Comparison of ENCODE assay signal across 8 cellular contexts in the genomic region with DNA sequence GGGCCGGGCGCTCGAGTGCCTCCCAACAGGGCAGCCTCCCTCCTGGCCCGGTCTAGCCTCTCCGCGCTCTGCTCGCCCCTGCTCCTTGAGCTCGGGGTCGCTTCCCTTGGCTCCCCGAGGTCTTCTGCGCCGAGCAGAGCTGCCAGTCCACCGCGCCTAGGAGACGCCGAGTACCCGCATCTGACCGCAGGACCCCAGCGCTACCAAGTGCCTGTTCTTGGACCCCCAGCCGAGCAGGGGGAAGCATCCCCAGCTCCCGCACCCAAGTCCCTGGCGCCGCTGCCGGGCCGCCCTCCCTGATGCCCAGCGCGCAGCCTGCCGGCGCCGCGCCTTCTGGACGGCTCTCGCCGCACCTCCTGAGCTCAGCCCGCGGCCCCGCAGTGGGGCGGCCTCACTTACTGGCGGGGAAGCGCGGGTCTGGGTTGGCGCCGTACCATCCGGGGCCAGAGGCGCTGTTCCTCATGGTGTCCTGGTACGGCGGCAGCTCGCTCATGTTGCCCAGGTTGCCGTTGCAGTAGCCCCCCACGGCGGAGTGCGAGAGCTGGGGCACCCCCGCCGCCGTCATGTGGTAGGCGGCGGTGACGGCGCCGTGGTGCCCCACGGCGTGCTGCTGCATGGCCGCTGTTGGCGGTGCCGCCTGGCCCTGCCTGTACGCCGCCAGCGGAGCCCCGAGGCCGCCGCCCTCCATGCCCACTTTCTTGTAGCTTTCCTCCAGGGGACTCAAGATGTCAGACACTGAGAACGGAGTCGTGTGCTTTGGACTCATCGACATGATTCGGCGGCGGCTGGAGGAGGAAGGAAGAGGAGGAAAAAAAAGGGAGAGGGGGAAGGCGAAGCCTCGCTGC. TPM values are rescaled to one million over a fixed set of nuclear protein-coding genes. Genes with fewer than 3 reads are reported as not detected.
DNase-seq lines count a peak whose midpoint lies in the region; ATAC-seq and TF ChIP-seq lines count a peak whose summit lies in the region.

No MANE protein-coding gene starts in this region.

- no CpG with 5 or more reads among the region's 79 CpGs for WGBS in H9 (ENCODE audit: extremely low coverage, insufficient read length, low lambda C conversion rate)

- no peak overlapping the region; the same call in 1 of the 2 replicates for H3K14ac ChIP-seq in H9 (ENCODE audit: insufficient read depth, low read length)

- peak overlapping the region in 1 of 2 experiments; percentile 77; a peak in 4 of 5 replicates for H3K4me3 Mint-ChIP-seq in H9
- H3K4me3 Mint-ChIP-seq in naive thymus-derived CD4-positive, alpha-beta T cell: peak overlapping the region in 8 of 10 donors; percentile 45 to 80 (median 70)

- H2BK15ac ChIP-seq in H9 (ENCODE audit: low read depth, low read length): no peak overlapping the region

- peaks cover 7% of the 10 kb centered on the region for H3K23me2 ChIP-seq in H9 (ENCODE audit: insufficient read length, low read depth, low read length, poor library complexity, severe bottlenecking)

- no peak overlapping the region for H3T11ph ChIP-seq in H9 (ENCODE audit: low read length)

- peak overlapping the region; percentile 11 for H3K4me2 ChIP-seq in H9 (ENCODE audit: insufficient read depth, insufficient read length, low read length)

- intact Hi-C loops in naive thymus-derived CD4-positive, alpha-beta T cell (cut with micrococcal nuclease): loop anchor here in 1 of 2 donors (5.0 kb wide), 2 partner anchors 138 to 1068 kb away; no protein-coding TSS in a partner anchor

- no peaks in the 10 kb centered on the region for H4K20me1 ChIP-seq in H9 (ENCODE audit: control insufficient read depth, insufficient read depth, insufficient read length)

- H3K4me3 ChIP-seq in naive thymus-derived CD4-positive, alpha-beta T cell (ENCODE audit: low read length): no peak overlapping the region

- no peak overlapping the region for H3K4ac ChIP-seq in H9 (ENCODE audit: low read depth, low read length)

- no peak overlapping the region for H3K9ac ChIP-seq in H9 (ENCODE audit: extremely low read depth, insufficient read length, low read length)

- H3K23ac ChIP-seq in H9 (ENCODE audit: insufficient read length, low read depth, low read length): no peak overlapping the region

- no peak for TF ChIP-seq CTCF in H9 (conservative IDR thresholded peaks at IDR 0.05)

- no peak overlapping the region for H2BK20ac ChIP-seq in H9 (ENCODE audit: low read depth, low read length, poor library complexity, severe bottlenecking)

- no peak overlapping the region for H3K27ac ChIP-seq in H9 (ENCODE audit: insufficient read length, low read depth, low read length)
- H3K27ac ChIP-seq in naive thymus-derived CD4-positive, alpha-beta T cell (ENCODE audit: low read depth, low read length): no peak overlapping the region

- POLR2A ChIA-PET in naive thymus-derived CD4-positive, alpha-beta T cell (lab: Charles Lee): no interaction called here

- DNase-seq in COLO668 (lab: John Stamatoyannopoulos, UW; ENCODE audit: unreplicated experiment) (peak; percentile 85), H9 (no peak), astrocyte of the hippocampus (ENCODE audit: low read depth, low spot score) (peak; percentile 47), NCI-H1048 (lab: John Stamatoyannopoulos, UW) (no peak), kidney tubule cell (ENCODE audit: low spot score) (no peak), NCI-H1092 treated with DMSO at 0.1 percent for 48 hours (lab: John Stamatoyannopoulos, UW) (no peak)
- DNase-seq in naive thymus-derived CD4-positive, alpha-beta T cell: no peak

- peaks cover 2 to 10% of the 10 kb centered on the region in 2 experiments; a peak in 4 of 5 replicates for H3K9me3 Mint-ChIP-seq in H9
- peaks cover 0 to 7% (median 0%) of the 10 kb centered on the region in 11 donors for H3K9me3 Mint-ChIP-seq in naive thymus-derived CD4-positive, alpha-beta T cell

- no peak overlapping the region for H3K18ac ChIP-seq in H9 (ENCODE audit: insufficient read length, low read depth, low read length)

- H3K27me3 ChIP-seq in H9 (ENCODE audit: insufficient read depth, low read length): peaks cover 92% of the 10 kb centered on the region
- peaks cover 4 to 11% of the 10 kb centered on the region in 2 donors for H3K27me3 ChIP-seq in naive thymus-derived CD4-positive, alpha-beta T cell (ENCODE audit: control insufficient read depth in 2 of 2, insufficient read depth in 2 of 2, low read length in 2 of 2)

- peaks cover 98% of the 10 kb centered on the region for H3K27me3 Mint-ChIP-seq in H9 (ENCODE audit: low read depth)
- H3K27me3 Mint-ChIP-seq in naive thymus-derived CD4-positive, alpha-beta T cell: peaks cover 61 to 78% (median 66%) of the 10 kb centered on the region in 5 donors

- H3K4me1 ChIP-seq in H9 (ENCODE audit: insufficient read depth, low read length): no peaks in the 10 kb centered on the region
- H3K4me1 ChIP-seq in naive thymus-derived CD4-positive, alpha-beta T cell (ENCODE audit: control insufficient read depth in 2 of 2, insufficient read depth in 2 of 2, low read length in 2 of 2): no peaks in the 10 kb centered on the region

- ATAC-seq in naive thymus-derived CD4-positive, alpha-beta T cell: no peak
- ATAC-seq in HG03045 (IDR thresholded peaks at IDR 0.05; ENCODE audit: unreplicated experiment): no peak

- no peak overlapping the region for H2AK5ac ChIP-seq in H9 (ENCODE audit: insufficient read length, low read length)

- H3K4me1 Mint-ChIP-seq in H9: peaks cover 12 to 41% of the 10 kb centered on the region in 2 experiments
- H3K4me1 Mint-ChIP-seq in naive thymus-derived CD4-positive, alpha-beta T cell: peaks cover 4 to 34% (median 20%) of the 10 kb centered on the region in 7 donors

- H4K8ac ChIP-seq in H9 (replicated peaks; ENCODE audit: insufficient read length, low read depth, low read length): no peak overlapping the region

- H2AFZ ChIP-seq in H9 (ENCODE audit: low read length): no peak overlapping the region

- no peaks in the 10 kb centered on the region for H3K79me1 ChIP-seq in H9 (ENCODE audit: insufficient read depth, low read depth, low read length, poor library complexity, severe bottlenecking)

- no peak overlapping the region for H4K91ac ChIP-seq in H9 (ENCODE audit: insufficient read length, low read depth, low read length)

- H3K79me2 ChIP-seq in H9 (ENCODE audit: insufficient read depth, low read length): no peaks in the 10 kb centered on the region

- no peak overlapping the region for H2BK12ac ChIP-seq in H9 (ENCODE audit: insufficient read length, low read depth, low read length)

- no peaks in the 10 kb centered on the region for H3K36me3 Mint-ChIP-seq in H9 (ENCODE audit: insufficient read depth in 1 of 3, low read depth in 3 of 3)
- H3K36me3 Mint-ChIP-seq in naive thymus-derived CD4-positive, alpha-beta T cell: no peaks in the 10 kb centered on the region

- H3K56ac ChIP-seq in H9 (ENCODE audit: insufficient read length, low read depth, low read length): no peak overlapping the region

- CTCF ChIA-PET in naive thymus-derived CD4-positive, alpha-beta T cell (lab: Charles Lee): no interaction called here

- no peaks in the 10 kb centered on the region for H3K36me3 ChIP-seq in naive thymus-derived CD4-positive, alpha-beta T cell (ENCODE audit: control insufficient read depth in 2 of 3, insufficient read depth in 3 of 3, low read length in 3 of 3)

- no peaks in the 10 kb centered on the region for H3K9me3 ChIP-seq in H9 (ENCODE audit: control insufficient read depth, low read depth, low read length)
- H3K9me3 ChIP-seq in naive thymus-derived CD4-positive, alpha-beta T cell (ENCODE audit: control insufficient read depth in 2 of 3, low read length in 3 of 3): no peaks in the 10 kb centered on the region

- no peak overlapping the region for H2BK5ac ChIP-seq in H9 (ENCODE audit: insufficient read length, low read length)

- H2BK120ac ChIP-seq in H9 (ENCODE audit: low read depth, low read length, poor library complexity, severe bottlenecking): no peak overlapping the region

- no peak overlapping the region for H3K27ac Mint-ChIP-seq in H9
- peak overlapping the region in 1 of 9 donors; percentile 71 for H3K27ac Mint-ChIP-seq in naive thymus-derived CD4-positive, alpha-beta T cell

- no peak overlapping the region for H4K5ac ChIP-seq in H9 (ENCODE audit: insufficient read length, low read depth, low read length)

RNA-seq across cellular contexts. Expression of gene NKX2-1, which starts 1.2 kb away (rescaled TPM):
- total RNA-seq in H9 (2021): not detected in 2 replicates
- total RNA-seq in naive thymus-derived CD4-positive, alpha-beta T cell: not detected
- not detected for polyA plus RNA-seq in naive thymus-derived CD4-positive, alpha-beta T cell

Comparison
In these comparisons a context has a peak if more than half of its experiments do, and no peak if none do; other contexts are left out.
1. DNase-seq: peak in COLO668 (single experiment) and astrocyte of the hippocampus (single experiment); none in H9 (single experiment), naive thymus-derived CD4-positive, alpha-beta T cell (0 of 9), NCI-H1048 (single experiment), kidney tubule cell (single experiment) and NCI-H1092 treated with DMSO at 0.1 percent for 48 hours (single experiment).